ENCODE assay signal across 27 cellular contexts in genomic region chr15:41125950-41126642, GRCh38. TPM values are rescaled to one million over a fixed set of nuclear protein-coding genes. Genes with fewer than 3 reads are reported as not detected.
DNase-seq lines count a peak whose midpoint lies in the region; ATAC-seq, FAIRE-seq and TF ChIP-seq lines count a peak whose summit lies in the region.
"Had no signal": no experiment of that assay in that cellular context is flagged by ENCODE, and none has a peak within 500 bp of the region (broad histone marks: within the 10 kb centered on the region; RNA-seq: fewer than 3 reads in every experiment).

No MANE protein-coding gene starts in this region.

- H3K4me3 Mint-ChIP-seq in activated naive CD4-positive, alpha-beta T cell treated with anti-CD3 and anti-CD28 coated beads, Interleukin-2, amount 10 ng/mL, durations not matched to agents 7 days and 5 days, result no peak overlapping the region
- H3K4me3 Mint-ChIP-seq in naive thymus-derived CD8-positive, alpha-beta T cell, result no peak overlapping the region
- H3K4me3 Mint-ChIP-seq: activated naive CD4-positive, alpha-beta T cell treated with anti-CD3 and anti-CD28 coated beads for 36 hours; activated T-cell treated with anti-CD3 and anti-CD28 coated beads, Interleukin-2, amount 50 U/mL, for 24 hours; CD4-positive, CD25-positive, alpha-beta regulatory T cell; naive thymus-derived CD4-positive, alpha-beta T cell; stimulated activated naive CD8-positive, alpha-beta T cell treated with anti-CD3 and anti-CD28 coated beads, Interleukin-15, Interleukin-2, amounts not matched to agents 100 ng/mL and 50 ng/mL, for 24 hours had no signal

- TF ChIP-seq POLR2A in suprapubic skin (IDR thresholded peaks at IDR 0.05), result no peak

- H3K4me1 Mint-ChIP-seq in activated naive CD4-positive, alpha-beta T cell treated with anti-CD3 and anti-CD28 coated beads, Interleukin-2, amount 10 ng/mL, durations not matched to agents 7 days and 5 days, result no peaks in the 10 kb centered on the region
- no peaks in the 10 kb centered on the region for H3K4me1 Mint-ChIP-seq in naive thymus-derived CD8-positive, alpha-beta T cell
- H3K4me1 Mint-ChIP-seq: CD4-positive, CD25-positive, alpha-beta regulatory T cell had no signal

- TF ChIP-seq CTCF in suprapubic skin (IDR thresholded peaks at IDR 0.05), result no peak

- CTCF ChIA-PET in activated naive CD4-positive, alpha-beta T cell treated with anti-CD3 and anti-CD28 coated beads, Interleukin-2, amount 10 ng/mL, durations not matched to agents 7 days and 5 days (lab: Charles Lee), result no interaction called here

- peaks cover 46% of the 10 kb centered on the region for H3K27me3 Mint-ChIP-seq in activated naive CD4-positive, alpha-beta T cell treated with anti-CD3 and anti-CD28 coated beads, Interleukin-2, amount 10 ng/mL, durations not matched to agents 7 days and 5 days
- peaks cover 4 to 23% (median 8%) of the 10 kb centered on the region in 5 donors for H3K27me3 Mint-ChIP-seq in naive thymus-derived CD8-positive, alpha-beta T cell

- H3K9me3 ChIP-seq in suprapubic skin, result no peaks in the 10 kb centered on the region
- H3K9me3 ChIP-seq: pancreas had no signal

- WGBS in suprapubic skin, result 33% methylated on average over 3 of the region's 4 CpGs

- no peaks in the 10 kb centered on the region for H3K36me3 Mint-ChIP-seq in activated naive CD4-positive, alpha-beta T cell treated with anti-CD3 and anti-CD28 coated beads, Interleukin-2, amount 10 ng/mL, durations not matched to agents 7 days and 5 days
- no peaks in the 10 kb centered on the region for H3K36me3 Mint-ChIP-seq in naive thymus-derived CD8-positive, alpha-beta T cell
- H3K36me3 Mint-ChIP-seq: CD4-positive, CD25-positive, alpha-beta regulatory T cell had no signal

- peak; percentile 25 for DNase-seq in activated naive CD4-positive, alpha-beta T cell treated with anti-CD3 and anti-CD28 coated beads, Interleukin-2, amount 10 ng/mL, durations not matched to agents 7 days and 5 days
- no peak for DNase-seq in activated naive CD4-positive, alpha-beta T cell treated with anti-CD3 and anti-CD28 coated beads, Interleukin-2, amount 50 U/mL, for 16 hours
- peak; percentile 44 for DNase-seq in NCI-H69 (lab: John Stamatoyannopoulos, UW)
- no peak for DNase-seq in suprapubic skin (ENCODE audit: low spot score in 2 of 2)
- DNase-seq in RCC 7860 (ENCODE audit: low spot score), result no peak
- no peak for DNase-seq in naive thymus-derived CD8-positive, alpha-beta T cell
- no peak for DNase-seq in stimulated activated CD4-positive, alpha-beta T cell treated with anti-CD3 and anti-CD28 coated beads, Interleukin-4, amount 100 ng/mL, for 1 hour
- DNase-seq: activated CD4-positive, alpha-beta T cell treated with anti-CD3 and anti-CD28 coated beads, Interleukin-2, amount 50 U/mL, for 1 hour; activated naive CD4-positive, alpha-beta T cell treated with anti-CD3 and anti-CD28 coated beads for 36 hours; activated T-cell treated with anti-CD3 and anti-CD28 coated beads, Interleukin-2, amount 50 U/mL, for 24 hours; caudate nucleus; DMS153; dorsolateral prefrontal cortex; erythroblast; GDM1; mesenchymal stem cell; naive thymus-derived CD4-positive, alpha-beta T cell; NCI-H2029 treated with DMSO at 0.1 percent for 48 hours; pancreas; Right ventricle myocardium superior had no signal

- H3K27me3 ChIP-seq in suprapubic skin, result no peaks in the 10 kb centered on the region
- H3K27me3 ChIP-seq: pancreas had no signal

- no peak for TF ChIP-seq EP300 in suprapubic skin (IDR thresholded peaks at IDR 0.05)

- H3K27ac Mint-ChIP-seq in activated naive CD4-positive, alpha-beta T cell treated with anti-CD3 and anti-CD28 coated beads, Interleukin-2, amount 10 ng/mL, durations not matched to agents 7 days and 5 days, result no peak overlapping the region
- no peak overlapping the region for H3K27ac Mint-ChIP-seq in naive thymus-derived CD8-positive, alpha-beta T cell
- H3K27ac Mint-ChIP-seq: activated naive CD4-positive, alpha-beta T cell treated with anti-CD3 and anti-CD28 coated beads for 36 hours; activated T-cell treated with anti-CD3 and anti-CD28 coated beads, Interleukin-2, amount 50 U/mL, for 24 hours; CD4-positive, CD25-positive, alpha-beta regulatory T cell; naive thymus-derived CD4-positive, alpha-beta T cell; stimulated activated naive CD8-positive, alpha-beta T cell treated with anti-CD3 and anti-CD28 coated beads, Interleukin-15, Interleukin-2, amounts not matched to agents 100 ng/mL and 50 ng/mL, for 24 hours had no signal

- peaks cover 7% of the 10 kb centered on the region for H3K4me1 ChIP-seq in suprapubic skin
- H3K4me1 ChIP-seq: tibial nerve had no signal

- no peaks in the 10 kb centered on the region for H3K9me3 Mint-ChIP-seq in activated naive CD4-positive, alpha-beta T cell treated with anti-CD3 and anti-CD28 coated beads, Interleukin-2, amount 10 ng/mL, durations not matched to agents 7 days and 5 days
- H3K9me3 Mint-ChIP-seq in naive thymus-derived CD8-positive, alpha-beta T cell, result peaks cover 0 to 11% (median 0%) of the 10 kb centered on the region in 9 donors
- H3K9me3 Mint-ChIP-seq: activated T-cell treated with anti-CD3 and anti-CD28 coated beads, Interleukin-2, amount 50 U/mL, for 24 hours; stimulated activated naive CD8-positive, alpha-beta T cell treated with anti-CD3 and anti-CD28 coated beads, Interleukin-15, Interleukin-2, amounts not matched to agents 100 ng/mL and 50 ng/mL, for 24 hours had no signal

- H3K27ac ChIP-seq in suprapubic skin, result peak overlapping the region; percentile 34
- H3K27ac ChIP-seq: dorsolateral prefrontal cortex, KMS-11, pancreas, tibial nerve had no signal

- peak; percentile 82 for ATAC-seq in esophagus mucosa
- ATAC-seq in naive thymus-derived CD8-positive, alpha-beta T cell, result no peak
- ATAC-seq: naive thymus-derived CD4-positive, alpha-beta T cell; sciatic nerve had no signal

- H3K4me3 ChIP-seq in suprapubic skin, result no peak overlapping the region
- H3K4me3 ChIP-seq: dorsolateral prefrontal cortex, pancreas, tibial nerve had no signal

- POLR2A ChIA-PET in naive thymus-derived CD8-positive, alpha-beta T cell (lab: Charles Lee), result no interaction called here

- no peak for FAIRE-seq in RCC 7860 (lab: Jason Lieb, UNC)
- FAIRE-seq: frontal cortex, pancreas had no signal

- H3K36me3 ChIP-seq in suprapubic skin, result no peaks in the 10 kb centered on the region
- H3K36me3 ChIP-seq: pancreas, tibial nerve had no signal

RNA-seq across cellular contexts. Expression of gene INO80, which starts 10.0 kb away (rescaled TPM):
- total RNA-seq in esophagus mucosa (20.6 TPM), suprapubic skin (10 to 100 TPM; 29.4 to 45.9 (median 41.0) TPM)
- total RNA-seq in naive thymus-derived CD8-positive, alpha-beta T cell, result 10 to 100 TPM; 34.3 to 38.2 TPM
- 1 to 10 TPM; 2.2 to 8.0 (median 4.5) TPM for polyA plus RNA-seq in naive thymus-derived CD8-positive, alpha-beta T cell

Comparison
In these comparisons a context has a peak if more than half of its experiments do, and no peak if none do; other contexts are left out.
1. DNase-seq: peak in activated naive CD4-positive, alpha-beta T cell treated with anti-CD3 and anti-CD28 coated beads, Interleukin-2, amount 10 ng/mL, durations not matched to agents 7 days and 5 days (single experiment) and NCI-H69 (single experiment); none in activated naive CD4-positive, alpha-beta T cell treated with anti-CD3 and anti-CD28 coated beads, Interleukin-2, amount 50 U/mL, for 16 hours (single experiment), suprapubic skin (0 of 2), RCC 7860 (single experiment), naive thymus-derived CD8-positive, alpha-beta T cell (0 of 10) and stimulated activated CD4-positive, alpha-beta T cell treated with anti-CD3 and anti-CD28 coated beads, Interleukin-4, amount 100 ng/mL, for 1 hour (single experiment).